Comparison of ENCODE assay signal across 9 cellular contexts in the genomic region with DNA sequence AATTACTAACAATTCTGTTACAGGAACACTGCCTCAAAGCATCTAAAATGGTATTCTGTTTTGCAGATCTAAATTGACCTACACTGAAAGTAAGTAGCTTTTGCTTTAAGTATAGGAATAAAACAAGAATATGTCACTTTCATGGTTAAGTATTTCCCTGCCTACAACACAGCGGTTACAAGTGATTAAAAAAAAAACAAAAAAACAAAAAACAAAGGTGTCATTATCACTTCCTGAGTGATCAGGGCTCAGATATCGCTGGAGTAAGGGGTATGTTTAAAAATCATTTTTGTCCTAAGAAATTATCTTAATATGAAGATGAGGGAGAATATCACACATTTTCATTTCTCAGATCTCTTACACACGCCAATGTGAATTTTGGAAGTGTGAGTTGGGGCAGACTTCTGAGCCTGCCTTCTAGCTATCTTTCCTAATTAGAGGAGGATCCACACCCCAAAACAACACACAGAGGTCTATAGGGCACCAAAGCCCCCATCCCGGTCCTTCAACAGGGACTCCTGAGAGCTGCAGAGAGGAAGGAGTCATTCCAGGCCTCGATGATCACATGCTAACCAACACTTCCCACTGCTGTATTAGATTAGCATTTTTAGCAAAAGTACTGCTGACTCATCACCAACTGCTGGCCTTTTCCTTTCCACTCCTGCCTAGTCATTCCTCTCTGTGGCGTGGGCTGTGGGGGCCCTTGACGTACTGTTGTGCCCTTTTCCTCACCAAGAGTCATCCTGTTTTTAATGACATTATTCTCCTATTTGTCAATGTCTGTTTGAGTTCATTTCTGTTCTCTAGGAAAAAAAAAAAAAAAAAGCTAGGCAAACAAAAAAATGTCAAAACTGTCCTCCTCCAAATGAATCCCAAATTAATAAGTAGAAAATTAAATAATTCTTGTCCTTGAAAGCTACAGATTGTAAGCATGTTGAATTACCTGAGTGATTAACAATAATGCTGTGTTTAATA. TPM values are rescaled to one million over a fixed set of nuclear protein-coding genes. Genes with fewer than 3 reads are reported as not detected.
DNase-seq lines count a peak whose midpoint lies in the region; ATAC-seq, FAIRE-seq and TF ChIP-seq lines count a peak whose summit lies in the region.
"Had no signal": no experiment of that assay in that cellular context is flagged by ENCODE, and none has a peak within 500 bp of the region (broad histone marks: within the 10 kb centered on the region; RNA-seq: fewer than 3 reads in every experiment).

No MANE protein-coding gene starts in this region.

- H3K9me2 ChIP-seq in PC-9 (ENCODE audit: insufficient read depth), result no peaks in the 10 kb centered on the region

- H3K36me3 ChIP-seq in PC-9 (ENCODE audit: low read depth) (no peaks in the 10 kb centered on the region), kidney (ENCODE audit: control insufficient read depth in 1 of 2, insufficient read depth in 2 of 2, low read length in 2 of 2) (no peaks in the 10 kb centered on the region)

- no peak overlapping the region for H2AFZ ChIP-seq in PC-9

- BruUV-seq in PC-9 (replicated peaks; lab: Mats Ljungman, UMichigan), result no TSS peak

- H3K4me3 ChIP-seq in GM12865 (ENCODE audit: low read depth, low read length) (no peak overlapping the region), PC-9 (no peak overlapping the region), kidney (ENCODE audit: low read length in 2 of 2) (no peak overlapping the region)

- H3K27ac ChIP-seq in PC-9 (peak overlapping the region; percentile 31), kidney (ENCODE audit: low read depth in 2 of 2, low read length in 2 of 2) (no peak overlapping the region)

- H3K4me2 ChIP-seq in PC-9, result peak overlapping the region; percentile 19; the same call in 1 of the 2 replicates

- H3F3A ChIP-seq in PC-9 (ENCODE audit: insufficient read depth, low read depth), result no peaks in the 10 kb centered on the region

- H3K4me1 ChIP-seq in PC-9 (replicated peaks; ENCODE audit: insufficient read depth) (peaks cover 12% of the 10 kb centered on the region; the same call in 1 of the 2 replicates), kidney (ENCODE audit: control insufficient read depth in 1 of 2, insufficient read depth in 1 of 2, low read depth in 1 of 2, low read length in 2 of 2) (peaks cover 3 to 7% of the 10 kb centered on the region in 2 donors)

- H3K27me3 ChIP-seq in PC-9 (ENCODE audit: insufficient read depth, low read depth), result no peaks in the 10 kb centered on the region

- H3K9ac ChIP-seq in kidney (ENCODE audit: low read length in 2 of 2), result no peak overlapping the region

- no peaks in the 10 kb centered on the region for H4K20me1 ChIP-seq in PC-9 (ENCODE audit: insufficient read depth)

- POLR2A ChIA-PET in PC-9 (lab: Charles Lee; ENCODE audit: unreplicated experiment), result no interaction called here

- ATAC-seq in HG02588 (IDR thresholded peaks at IDR 0.05; ENCODE audit: unreplicated experiment), result peak; percentile 97

- FAIRE-seq in kidney (lab: Jason Lieb, UNC), result peak; percentile 17

- CTCF ChIA-PET in PC-9 (lab: Charles Lee), result interaction anchor here (0.6 kb wide), 2 partner anchors 159 to 281 kb away, joined by 4 to 6 read pairs; no protein-coding TSS in a partner anchor

- no peaks in the 10 kb centered on the region for H3K79me2 ChIP-seq in PC-9 (ENCODE audit: low read depth)

- H3K9me3 ChIP-seq in PC-9 (ENCODE audit: insufficient read depth, low read depth) (0 out of 2 replicates have a peak, but pooled peaks cover 5% of the 10 kb centered on the region), kidney (ENCODE audit: control insufficient read depth in 1 of 2, low read length in 2 of 2) (no peaks in the 10 kb centered on the region)

- DNase-seq in GM12865 (ENCODE audit: low read depth) (peak; percentile 53), PC-9 (no peak), astrocyte of the hippocampus (ENCODE audit: low read depth, low spot score) (peak; percentile 92), kidney (peak; percentile 85), NCI-H1092 (lab: John Stamatoyannopoulos, UW) (no peak), activated gamma-delta T cell (lab: John Stamatoyannopoulos, UW) (no peak)
- peak; percentile 56 to 57 for DNase-seq in stimulated activated CD4-positive, alpha-beta T cell treated with anti-CD3 and anti-CD28 coated beads, Interleukin-2, amount 100 ng/mL, for 48 hours
- DNase-seq: activated B cell treated with CpG ODN at 0.5 μM for 24 hours had no signal

- intact Hi-C loops in PC-9 (cut with micrococcal nuclease; ENCODE audit: unreplicated experiment) (no loop called here), kidney (cut with DNase I) (no loop called here)

- TF ChIP-seq CTCF in GM12865 (IDR thresholded peaks at IDR 0.05; ENCODE audit: insufficient read depth, low read depth, low read length, missing control alignments), result no peak
- TF ChIP-seq CTCF in PC-9 (conservative IDR thresholded peaks at IDR 0.05), result no peak
- TF ChIP-seq CTCF in kidney (IDR thresholded peaks at IDR 0.05; ENCODE audit: borderline replicate concordance, extremely low read depth, insufficient read depth), result no peak

RNA-seq across cellular contexts. Expression of a gene that starts 31.2 kb away (rescaled TPM):
- total RNA-seq in PC-9 (2021), result 12.3 and 15.8 TPM in 2 replicates
- 3.8 TPM for total RNA-seq in kidney
- 6.1 TPM for polyA plus RNA-seq in kidney (ENCODE audit: insufficient read depth, low read depth, low replicate concordance)
- total RNA-seq: activated B cell treated with CpG ODN at 0.5 μM for 24 hours had no signal

Comparison
In these comparisons a context has a peak if more than half of its experiments do, and no peak if none do; other contexts are left out.
1. DNase-seq: peak in GM12865 (single experiment), astrocyte of the hippocampus (single experiment), kidney (single experiment) and stimulated activated CD4-positive, alpha-beta T cell treated with anti-CD3 and anti-CD28 coated beads, Interleukin-2, amount 100 ng/mL, for 48 hours (2 of 2); none in PC-9 (0 of 2), NCI-H1092 (single experiment) and activated gamma-delta T cell (single experiment).